19 cellular contexts compared by ENCODE assay signal in the genomic region with DNA sequence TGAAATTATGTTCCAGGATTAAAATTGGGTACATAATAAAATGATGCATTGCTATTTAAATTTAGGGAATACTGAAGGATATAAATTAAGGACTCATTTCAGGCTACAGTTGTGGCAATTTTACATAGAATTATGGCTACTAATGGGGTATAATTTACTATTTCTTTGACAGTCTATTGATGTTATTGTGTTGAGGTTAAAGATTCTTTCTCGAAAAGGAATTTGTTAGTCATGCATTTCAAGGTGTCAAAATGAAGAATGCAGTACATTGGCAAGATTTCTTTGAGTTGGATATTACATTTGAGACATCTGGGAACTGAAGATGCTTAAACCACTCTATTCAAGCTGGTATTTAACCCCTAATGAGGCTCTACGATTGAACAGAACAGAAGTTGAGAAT. TPM values are rescaled to one million over a fixed set of nuclear protein-coding genes. Genes with fewer than 3 reads are reported as not detected.
"Had no signal": no experiment of that assay in that cellular context is flagged by ENCODE, and none has a peak within 500 bp of the region (broad histone marks: within the 10 kb centered on the region; RNA-seq: fewer than 3 reads in every experiment).

No MANE protein-coding gene starts in this region.

- H3K36me3 ChIP-seq: cardiac muscle cell, sigmoid colon, stomach, thoracic aorta, upper lobe of right lung had no signal

- ATAC-seq: activated CD4-positive, CD25-positive, alpha-beta regulatory T cell treated with anti-CD3 and anti-CD28 coated beads, Interleukin-2, amount 50 U/mL, for 24 hours; activated T-helper 17 cell treated with anti-CD3 and anti-CD28 coated beads, Interleukin-2, amount 50 U/mL, for 72 hours; left ventricle myocardium superior; upper lobe of right lung had no signal

- H3K4me1 ChIP-seq: sigmoid colon, stomach, upper lobe of right lung had no signal

- H3K27ac ChIP-seq: cardiac muscle cell, sigmoid colon, stomach, thoracic aorta, upper lobe of right lung had no signal

- H3K27me3 ChIP-seq: cardiac muscle cell, sigmoid colon, stomach, upper lobe of right lung had no signal

- H3K4me3 ChIP-seq: cardiac muscle cell, sigmoid colon, stomach, thoracic aorta, upper lobe of right lung had no signal

- DNase-seq: activated naive CD4-positive, alpha-beta T cell treated with Interleukin-2 at 50 U/mL for 16 hours; activated T-cell treated with anti-CD3 and anti-CD28 coated beads for 4 hours; anterior cingulate cortex; erythroblast; glutamatergic neuron; hypothalamus; left ventricle myocardium superior; nephron progenitor cell; sigmoid colon; stimulated activated CD4-positive, alpha-beta T cell treated with anti-CD3 and anti-CD28 coated beads, Interleukin-1b, Interleukin-23, amount 100 ng/mL, for 48 hours; stomach; upper lobe of right lung had no signal

- H3K9me3 ChIP-seq: sigmoid colon, stomach, thoracic aorta, upper lobe of right lung had no signal

RNA-seq across cellular contexts. Expression of gene SLC5A8, which starts 28.3 kb away (rescaled TPM):
- total RNA-seq: activated T-helper 17 cell treated with anti-CD3 and anti-CD28 coated beads, Interleukin-2, amount 50 U/mL, for 72 hours; cardiac muscle cell; kidney epithelial cell; left ventricle myocardium superior; mesenteric fat pad; osteocyte; sigmoid colon; thoracic aorta had no signal
- polyA plus RNA-seq: cardiac muscle cell had no signal
